17 cellular contexts compared by ENCODE assay signal in the genomic region with DNA sequence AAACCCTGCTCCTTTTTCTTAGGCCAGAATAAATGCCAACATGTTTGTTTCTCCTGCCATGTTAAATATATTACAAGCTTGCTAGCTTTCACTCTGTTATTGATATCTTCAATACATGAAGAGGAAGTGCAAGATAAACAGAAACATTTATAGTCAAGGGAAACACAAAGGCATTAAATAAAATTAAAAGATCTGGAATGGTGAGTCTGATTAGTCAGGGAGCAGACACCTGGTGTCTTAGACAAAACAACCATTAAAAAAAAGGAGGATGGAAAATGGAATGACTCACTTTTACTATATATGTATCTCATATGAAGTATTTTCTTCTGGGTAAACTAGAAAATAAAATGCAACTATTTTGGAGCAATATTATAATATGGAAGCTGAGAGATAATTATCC.
"Had no signal": no experiment of that assay in that cellular context is flagged by ENCODE, and none has a peak within 500 bp of the region (broad histone marks: within the 10 kb centered on the region; RNA-seq: fewer than 3 reads in every experiment).

No MANE protein-coding gene starts in this region.

- H3K27me3 ChIP-seq: neural progenitor cell, upper lobe of right lung had no signal

- H3K4me1 Mint-ChIP-seq: immature natural killer cell, neural progenitor cell had no signal

- H3K27ac Mint-ChIP-seq: immature natural killer cell, neural progenitor cell had no signal

- H3K4me1 ChIP-seq: neural progenitor cell, psoas muscle, upper lobe of right lung had no signal

- H3K9me3 Mint-ChIP-seq: immature natural killer cell, neural progenitor cell had no signal

- H3K9ac ChIP-seq: neural progenitor cell had no signal

- H3K4me3 ChIP-seq: lung, neural progenitor cell, psoas muscle, thoracic aorta, upper lobe of right lung had no signal

- H3K9me3 ChIP-seq: psoas muscle, thoracic aorta, upper lobe of right lung had no signal

- ATAC-seq: left colon, psoas muscle, sciatic nerve, upper lobe of right lung had no signal

- H3K36me3 Mint-ChIP-seq: immature natural killer cell, neural progenitor cell had no signal

- H3K4me2 ChIP-seq: neural progenitor cell had no signal

- FAIRE-seq: colon had no signal

- H2AFZ ChIP-seq: neural progenitor cell had no signal

- H3K4me3 Mint-ChIP-seq: immature natural killer cell, neural progenitor cell had no signal

- H3K27ac ChIP-seq: neural progenitor cell, psoas muscle, thoracic aorta, upper lobe of right lung had no signal

- H3K36me3 ChIP-seq: neural progenitor cell, thoracic aorta, upper lobe of right lung had no signal

- DNase-seq: activated CD4-positive, alpha-beta T cell treated with anti-CD3 and anti-CD28 coated beads for 1 hour; activated CD4-positive, alpha-beta T cell treated with anti-CD3 and anti-CD28 coated beads, Interleukin-2, amount 50 U/mL, for 4 hours; activated naive CD4-positive, alpha-beta T cell treated with anti-CD3 and anti-CD28 coated beads, Interleukin-2, amount 50 U/mL, for 16 hours; caudate nucleus; foreskin fibroblast; head of caudate nucleus; immature natural killer cell; left colon; midbrain; psoas muscle; stimulated activated CD4-positive, alpha-beta T cell treated with anti-CD3 and anti-CD28 coated beads, Interleukin-1b, Interleukin-23, amount 100 ng/mL, for 48 hours; upper lobe of right lung had no signal
